Comparison of ENCODE assay signal across 11 cellular contexts in the genomic region with DNA sequence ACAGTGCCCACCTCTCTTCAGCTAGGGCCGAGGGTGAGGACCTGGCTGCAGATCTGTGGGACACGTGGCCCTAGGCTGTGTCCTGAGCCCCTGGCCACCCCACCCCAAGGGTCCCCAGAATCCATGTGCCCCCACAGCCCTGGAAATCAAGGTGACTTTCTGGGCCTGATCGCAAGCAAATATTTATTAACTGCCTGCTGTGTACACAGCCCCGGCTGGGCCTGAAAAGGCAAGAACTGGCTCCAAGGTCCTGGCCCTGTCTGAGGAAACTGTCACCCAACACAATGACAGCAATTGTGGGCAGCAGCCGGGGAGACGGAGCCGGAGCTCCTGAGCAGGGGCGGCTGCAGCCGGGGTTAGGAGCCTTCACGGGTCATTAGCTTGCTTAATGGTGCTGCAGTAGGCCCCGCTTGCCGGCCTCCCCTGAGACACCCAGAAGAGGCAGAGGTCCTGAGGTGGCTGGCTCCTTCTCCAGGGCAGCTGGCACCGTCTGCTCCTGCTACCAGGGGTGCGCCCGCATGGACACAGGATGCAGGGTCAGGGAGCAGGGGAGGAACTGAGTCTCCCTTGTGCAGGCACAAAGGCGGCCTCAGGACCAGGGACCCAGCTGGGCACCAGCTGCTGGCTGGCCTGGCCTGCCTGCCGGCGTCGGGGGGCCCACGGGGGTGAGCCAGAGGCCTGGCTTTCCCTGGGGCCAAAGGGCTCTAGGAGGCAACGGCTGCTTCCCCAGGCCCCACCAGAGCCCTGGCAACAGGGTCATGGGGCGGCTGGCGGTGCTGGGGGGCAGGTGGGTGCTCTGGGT. TPM values are rescaled to one million over a fixed set of nuclear protein-coding genes. Genes with fewer than 3 reads are reported as not detected.
A peak's percentile ranks its signal among the peaks of the same experiment; 100 is the strongest.
DNase-seq lines count a peak whose midpoint lies in the region; ATAC-seq, FAIRE-seq and TF ChIP-seq lines count a peak whose summit lies in the region.
"Had no signal": no experiment of that assay in that cellular context is flagged by ENCODE, and none has a peak within 500 bp of the region (broad histone marks: within the 10 kb centered on the region; RNA-seq: fewer than 3 reads in every experiment).

No MANE protein-coding gene starts in this region.

- no peaks in the 10 kb centered on the region for H3K4me1 Mint-ChIP-seq in activated CD8-positive, alpha-beta memory T cell treated with anti-CD3 and anti-CD28 coated beads, Interleukin-2, amount 10 ng/mL, durations not matched to agents 7 days and 5 days
- H3K4me1 Mint-ChIP-seq in type B pancreatic cell (ENCODE audit: unreplicated experiment) (no peaks in the 10 kb centered on the region), T-helper 17 cell (no peaks in the 10 kb centered on the region)

- H3K36me3 Mint-ChIP-seq in activated CD8-positive, alpha-beta memory T cell treated with anti-CD3 and anti-CD28 coated beads, Interleukin-2, amount 10 ng/mL, durations not matched to agents 7 days and 5 days, result no peaks in the 10 kb centered on the region
- H3K36me3 Mint-ChIP-seq in type B pancreatic cell (no peaks in the 10 kb centered on the region), T-helper 17 cell (ENCODE audit: low read depth) (no peaks in the 10 kb centered on the region)
- H3K36me3 Mint-ChIP-seq: CD8-positive, alpha-beta T cell had no signal

- no peaks in the 10 kb centered on the region for H3K9me3 Mint-ChIP-seq in activated CD8-positive, alpha-beta memory T cell treated with anti-CD3 and anti-CD28 coated beads, Interleukin-2, amount 10 ng/mL, durations not matched to agents 7 days and 5 days (ENCODE audit: low read depth)
- H3K9me3 Mint-ChIP-seq in type B pancreatic cell, result no peaks in the 10 kb centered on the region
- H3K9me3 Mint-ChIP-seq: activated T-helper 1 cell treated with anti-CD3 and anti-CD28 coated beads, Interleukin-12 subunit alpha, Interleukin-12 subunit beta, Interleukin-2, Interleukin-4 antibody, amounts not matched to agents 30 ng/mL and 10 ng/mL and 1 ng/mL, durations not matched to agents 14 hours and 24 hours and 36 hours; CD8-positive, alpha-beta T cell had no signal

- peaks cover 10% of the 10 kb centered on the region for H3K27me3 Mint-ChIP-seq in activated CD8-positive, alpha-beta memory T cell treated with anti-CD3 and anti-CD28 coated beads, Interleukin-2, amount 10 ng/mL, durations not matched to agents 7 days and 5 days
- H3K27me3 Mint-ChIP-seq in type B pancreatic cell (peaks cover 10% of the 10 kb centered on the region), T-helper 17 cell (peaks cover 11% of the 10 kb centered on the region)

- CTCF ChIA-PET in activated CD8-positive, alpha-beta memory T cell treated with anti-CD3 and anti-CD28 coated beads, Interleukin-2, amount 10 ng/mL, durations not matched to agents 7 days and 5 days (lab: Charles Lee), result no interaction called here

- no peak overlapping the region for H3K27ac Mint-ChIP-seq in activated CD8-positive, alpha-beta memory T cell treated with anti-CD3 and anti-CD28 coated beads, Interleukin-2, amount 10 ng/mL, durations not matched to agents 7 days and 5 days
- H3K27ac Mint-ChIP-seq in type B pancreatic cell (no peak overlapping the region), T-helper 17 cell (no peak overlapping the region)
- H3K27ac Mint-ChIP-seq: activated T-helper 1 cell treated with anti-CD3 and anti-CD28 coated beads, Interleukin-12 subunit alpha, Interleukin-12 subunit beta, Interleukin-2, Interleukin-4 antibody, amounts not matched to agents 30 ng/mL and 10 ng/mL and 1 ng/mL, durations not matched to agents 14 hours and 24 hours and 36 hours; CD8-positive, alpha-beta T cell had no signal

- no peak for TF ChIP-seq CTCF in type B pancreatic cell (conservative IDR thresholded peaks at IDR 0.05)

- no peak for ATAC-seq in activated CD8-positive, alpha-beta memory T cell treated with anti-CD3 and anti-CD28 coated beads, Interleukin-2, amount 10 ng/mL, durations not matched to agents 7 days and 5 days
- no peak for ATAC-seq in T-helper 17 cell
- ATAC-seq: CD8-positive, alpha-beta T cell had no signal

- peak; percentile 2 for DNase-seq in activated gamma-delta T cell treated with Interleukin-2 at 50 U/mL for 16 hours
- DNase-seq in activated gamma-delta T cell (lab: John Stamatoyannopoulos, UW), result no peak
- peak; percentile 27 for DNase-seq in activated CD8-positive, alpha-beta memory T cell treated with anti-CD3 and anti-CD28 coated beads, Interleukin-2, amount 10 ng/mL, durations not matched to agents 7 days and 5 days
- DNase-seq in kidney tubule cell (ENCODE audit: low spot score), result peak; percentile 25
- DNase-seq in type B pancreatic cell (ENCODE audit: extremely low spot score, unreplicated experiment), result peak; percentile 71
- no peak for DNase-seq in urothelium cell line (ENCODE audit: low spot score)
- no peak for DNase-seq in cerebellar nuclear complex (lab: John Stamatoyannopoulos, UW)
- DNase-seq in T-helper 17 cell, result no peak
- DNase-seq: NCI-H2029 had no signal

- FAIRE-seq in urothelium cell line (lab: Jason Lieb, UNC), result no peak

- H3K4me3 Mint-ChIP-seq in activated CD8-positive, alpha-beta memory T cell treated with anti-CD3 and anti-CD28 coated beads, Interleukin-2, amount 10 ng/mL, durations not matched to agents 7 days and 5 days, result no peak overlapping the region
- H3K4me3 Mint-ChIP-seq in type B pancreatic cell (no peak overlapping the region), T-helper 17 cell (no peak overlapping the region)
- H3K4me3 Mint-ChIP-seq: activated T-helper 1 cell treated with anti-CD3 and anti-CD28 coated beads, Interleukin-12 subunit alpha, Interleukin-12 subunit beta, Interleukin-2, Interleukin-4 antibody, amounts not matched to agents 30 ng/mL and 10 ng/mL and 1 ng/mL, durations not matched to agents 14 hours and 24 hours and 36 hours; CD8-positive, alpha-beta T cell had no signal

- H3K9me3 ChIP-seq in T-helper 17 cell (ENCODE audit: control insufficient read depth, low read length, poor library complexity, severe bottlenecking), result no peaks in the 10 kb centered on the region

RNA-seq across cellular contexts. Expression of gene NPEPL1, which starts 24.1 kb away (rescaled TPM):
- 10 to 100 TPM; 19.3 to 30.4 TPM for total RNA-seq in activated CD8-positive, alpha-beta memory T cell treated with anti-CD3 and anti-CD28 coated beads, Interleukin-2, amount 10 ng/mL, durations not matched to agents 7 days and 5 days
- 21.1 and 25.0 TPM in 2 replicates for total RNA-seq in type B pancreatic cell (ENCODE audit: low replicate concordance)
- 10 to 100 TPM; 59.2 to 64.8 TPM for total RNA-seq in T-helper 17 cell

Comparison
In these comparisons a context has a peak if more than half of its experiments do, and no peak if none do; other contexts are left out.
1. DNase-seq: peak in activated gamma-delta T cell treated with Interleukin-2 at 50 U/mL for 16 hours (single experiment), activated CD8-positive, alpha-beta memory T cell treated with anti-CD3 and anti-CD28 coated beads, Interleukin-2, amount 10 ng/mL, durations not matched to agents 7 days and 5 days (single experiment), kidney tubule cell (single experiment) and type B pancreatic cell (single experiment); none in activated gamma-delta T cell (single experiment), urothelium cell line (single experiment), cerebellar nuclear complex (0 of 2) and T-helper 17 cell (0 of 3).